In genomic region chr7:64219710-64220298, GRCh38 we compare ENCODE assay signal across 15 cellular contexts. TPM values are rescaled to one million over a fixed set of nuclear protein-coding genes. Genes with fewer than 3 reads are reported as not detected.
"Had no signal": no experiment of that assay in that cellular context is flagged by ENCODE, and none has a peak within 500 bp of the region (broad histone marks: within the 10 kb centered on the region; RNA-seq: fewer than 3 reads in every experiment).

No MANE protein-coding gene starts in this region.

RNA-seq across cellular contexts. Expression of gene ZNF679, which starts 8.5 kb away (rescaled TPM):
- total RNA-seq: stomach, subcutaneous adipose tissue, suprapubic skin, temporal lobe, thoracic aorta, thyroid gland, tibial nerve, transverse colon, upper lobe of left lung, upper lobe of right lung, ureter, urinary bladder, uterus, vagina had no signal
- polyA plus RNA-seq: stomach, thymus, urinary bladder had no signal

RNA-seq across cellular contexts. Expression of gene ZNF735, which starts 12.8 kb away (rescaled TPM):
- total RNA-seq: stomach, subcutaneous adipose tissue, suprapubic skin, temporal lobe, thoracic aorta, thyroid gland, tibial nerve, transverse colon, upper lobe of left lung, upper lobe of right lung, ureter, urinary bladder, uterus, vagina had no signal
- polyA plus RNA-seq: stomach, thymus, urinary bladder had no signal
